24 cellular contexts compared by ENCODE assay signal in the genomic region with DNA sequence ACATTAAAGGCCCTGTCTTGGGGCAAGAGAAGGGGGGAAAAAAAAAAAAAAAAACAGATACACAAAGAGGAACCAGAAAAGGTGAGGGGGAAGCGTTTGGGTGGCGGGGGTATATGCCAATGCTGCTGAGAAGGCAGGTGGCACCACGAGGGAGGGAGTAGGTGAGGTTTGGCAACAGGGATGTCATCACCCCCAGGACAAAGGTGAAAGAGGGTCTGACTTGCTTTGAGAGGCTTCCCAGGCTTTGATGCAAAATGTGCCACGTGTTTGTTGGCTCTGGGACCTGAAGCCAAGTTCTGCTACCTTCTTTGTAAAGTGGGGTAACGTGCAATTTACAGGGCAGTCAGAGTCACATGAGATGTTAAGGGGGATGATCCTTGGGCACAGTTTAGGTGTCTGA. TPM values are rescaled to one million over a fixed set of nuclear protein-coding genes. Genes with fewer than 3 reads are reported as not detected.
DNase-seq lines count a peak whose midpoint lies in the region; ATAC-seq, FAIRE-seq and TF ChIP-seq lines count a peak whose summit lies in the region.
"Had no signal": no experiment of that assay in that cellular context is flagged by ENCODE, and none has a peak within 500 bp of the region (broad histone marks: within the 10 kb centered on the region; RNA-seq: fewer than 3 reads in every experiment).

No MANE protein-coding gene starts in this region.

- H2AK5ac ChIP-seq in H1 (ENCODE audit: low read depth, low read length) = no peak overlapping the region

- H3K9ac ChIP-seq in OCI-LY1 (ENCODE audit: low read length) (no peak overlapping the region), H1 (replicated peaks in 1 of 4; ENCODE audit: extremely low read depth in 1 of 4, low read depth in 3 of 4, low read length in 3 of 4) (no peak overlapping the region)

- no peak for TF ChIP-seq CTCF in OCI-LY1 (IDR thresholded peaks at IDR 0.05; ENCODE audit: low read length)
- no peak for TF ChIP-seq CTCF in H1 (IDR thresholded peaks at IDR 0.05; ENCODE audit: control extremely low read depth in 1 of 3, insufficient read depth in 1 of 3, low read depth in 1 of 3, low read length in 3 of 3)
- no peak for TF ChIP-seq CTCF in uterus (IDR thresholded peaks at IDR 0.05)

- no peak overlapping the region for H2BK120ac ChIP-seq in H1 (replicated peaks; ENCODE audit: low read depth, low read length)

- H2AFZ ChIP-seq in OCI-LY1 (ENCODE audit: low read length) (no peak overlapping the region), H1 (ENCODE audit: low read length) (no peak overlapping the region)

- H3K9me3 ChIP-seq in OCI-LY1 (ENCODE audit: low read length) (no peaks in the 10 kb centered on the region), H1 (ENCODE audit: insufficient read depth in 2 of 2, low read depth in 1 of 2, low read length in 1 of 2) (no peaks in the 10 kb centered on the region), uterus (no peaks in the 10 kb centered on the region)

- ATAC-seq in natural killer cell treated with Interleukin-12 subunit alpha and Interleukin-12 subunit beta and Interleukin-15 and Interleukin-18, amount 100 ng/mL, for 72 hours = no peak
- no peak for ATAC-seq in stimulated activated naive B cell treated with anti-CD40 and anti-IgM and Interleukin-4, amounts not matched to agents 10 μg/mL and 1 μg/mL and 100 μg/mL, for 72 hours (replicated peaks)

- H2BK15ac ChIP-seq in H1 (ENCODE audit: low read length) = no peak overlapping the region

- no peaks in the 10 kb centered on the region for H3K79me1 ChIP-seq in H1 (ENCODE audit: low read depth, low read length)

- 86% methylated on average over 5 of the region's 5 CpGs; no CpG with 5 or more reads in 1 of the 2 experiments for WGBS in H1 (ENCODE audit: extremely low coverage in 1 of 2, insufficient coverage in 1 of 2, insufficient read length in 1 of 2, insufficient replicate concordance in 2 of 2, low coverage in 1 of 2, low lambda C conversion rate in 2 of 2, missing lambda C conversion rate in 1 of 2), 2 experiments

- H3K9me3 Mint-ChIP-seq in natural killer cell treated with Interleukin-12 subunit alpha and Interleukin-12 subunit beta and Interleukin-15 and Interleukin-18, amount 100 ng/mL, for 72 hours = no peaks in the 10 kb centered on the region
- H3K9me3 Mint-ChIP-seq in stimulated activated naive B cell treated with anti-CD40 and anti-IgM and Interleukin-4, amounts not matched to agents 10 μg/mL and 1 μg/mL and 100 μg/mL, for 72 hours = no peaks in the 10 kb centered on the region

- no peak overlapping the region for H3K14ac ChIP-seq in H1 (ENCODE audit: insufficient read length)

- H4K91ac ChIP-seq in H1 (replicated peaks; ENCODE audit: insufficient read length, low read length) = no peak overlapping the region

- no peaks in the 10 kb centered on the region for H4K20me1 ChIP-seq in OCI-LY1 (ENCODE audit: insufficient read depth, low read length)
- peaks cover 7 to 10% of the 10 kb centered on the region in 2 experiments for H4K20me1 ChIP-seq in H1 (replicated peaks in 1 of 2; ENCODE audit: control insufficient read depth in 1 of 2, insufficient read depth in 2 of 2, low read length in 2 of 2)

- H3K36me3 ChIP-seq in OCI-LY1 (ENCODE audit: insufficient read depth, low read length) (no peaks in the 10 kb centered on the region), H1 (ENCODE audit: control insufficient read depth in 2 of 4, insufficient read depth in 4 of 4, low read length in 3 of 4) (no peaks in the 10 kb centered on the region), uterus (no peaks in the 10 kb centered on the region)

- H3K4me3 ChIP-seq in OCI-LY1 (ENCODE audit: low read depth, low read length, poor library complexity, severe bottlenecking) (no peak overlapping the region), H1 (ENCODE audit: extremely low read depth in 1 of 4, insufficient read depth in 2 of 4, low read depth in 3 of 4, low read length in 4 of 4) (no peak overlapping the region), uterus (no peak overlapping the region)

- H3K27me3 ChIP-seq in OCI-LY1 (ENCODE audit: insufficient read depth, low read length) (no peaks in the 10 kb centered on the region), H1 (replicated peaks in 1 of 4; ENCODE audit: control insufficient read depth in 3 of 4, extremely low read depth in 1 of 4, insufficient read depth in 3 of 4, low read length in 3 of 4) (0 out of 7 replicates have a peak, but pooled peaks cover 0 to 2% (median under 1%) of the 10 kb centered on the region in 4 experiments), uterus (no peaks in the 10 kb centered on the region)

- DNase-seq in H1 (ENCODE audit: low read depth in 1 of 2, low spot score in 2 of 2) = no peak
- DNase-seq in natural killer cell treated with Interleukin-12 subunit alpha and Interleukin-12 subunit beta and Interleukin-15 and Interleukin-18, amount 100 ng/mL, for 72 hours (ENCODE audit: low spot score) = no peak
- DNase-seq in stimulated activated naive B cell treated with anti-CD40 and anti-IgM and Interleukin-4, amounts not matched to agents 10 μg/mL and 1 μg/mL and 100 μg/mL, for 72 hours = no peak
- no peak for DNase-seq in NCI-H2081 (lab: John Stamatoyannopoulos, UW)
- DNase-seq in superior temporal gyrus (ENCODE audit: extremely low spot score) = no peak
- DNase-seq in GM19238 (ENCODE audit: insufficient read length, low spot score) = no peak
- no peak for DNase-seq in uterus
- DNase-seq: DMS153; DND-41; Karpas-422; NCI-H1105; NCI-H1436 treated with DMSO at 0.1 percent for 48 hours; NCI-H187 treated with DMSO at 0.1 percent for 48 hours; NCI-H2107; NCI-H524 treated with DMSO at 0.1 percent for 48 hours; NCI-H82; NK-92 treated with Interleukin-12 subunit alpha and Interleukin-12 subunit beta, amount 100 ng/mL, for 24 hours; RPMI8226; SHP77 had no signal

- no peaks in the 10 kb centered on the region for H3K9me2 ChIP-seq in OCI-LY1 (ENCODE audit: low read depth, low read length)

- H2BK20ac ChIP-seq in H1 (ENCODE audit: low read length) = no peak overlapping the region

- FAIRE-seq in H1 (lab: Jason Lieb, UNC) = no peak
- FAIRE-seq: GM12892, GM19239, H54 had no signal

- peaks cover 39% of the 10 kb centered on the region for H3K4me1 ChIP-seq in OCI-LY1 (ENCODE audit: insufficient read depth, low read length, severe bottlenecking)
- H3K4me1 ChIP-seq in H1 (replicated peaks in 1 of 4; ENCODE audit: control insufficient read depth in 3 of 4, insufficient read depth in 4 of 4, low read length in 3 of 4) = peaks cover under 1 to 7% (median 3%) of the 10 kb centered on the region in 4 experiments; a peak in 6 of 7 replicates
- peaks cover 0 to 8% of the 10 kb centered on the region in 2 donors for H3K4me1 ChIP-seq in uterus

- H3K23me2 ChIP-seq in H1 (ENCODE audit: low read depth, low read length) = peaks cover 7% of the 10 kb centered on the region; the same call in 1 of the 2 replicates

- no peak overlapping the region for H3K56ac ChIP-seq in H1 (replicated peaks; ENCODE audit: insufficient read length, low read depth, low read length)

- H3K18ac ChIP-seq in H1 (ENCODE audit: extremely low read depth, low read length) = no peak overlapping the region

- H3K4me2 ChIP-seq in OCI-LY1 (ENCODE audit: low read length) (no peak overlapping the region; the same call in 1 of the 2 replicates), H1 (ENCODE audit: insufficient read depth in 1 of 2, low read depth in 2 of 2, low read length in 2 of 2) (no peak overlapping the region)

- no peak for TF ChIP-seq RAD21 in H1 (IDR thresholded peaks at IDR 0.05 in 1 of 2, conservative IDR thresholded peaks at IDR 0.05 in 1 of 2; ENCODE audit: low read depth in 2 of 2, low read length in 2 of 2)

- peak overlapping the region; percentile 39; the same call in 1 of the 2 replicates for H2BK5ac ChIP-seq in H1 (ENCODE audit: low read depth, low read length)

- TF ChIP-seq POLR2A in H1 (IDR thresholded peaks at IDR 0.05; ENCODE audit: control extremely low read depth in 1 of 2, low read depth in 2 of 2, low read length in 2 of 2) = no peak
- no peak for TF ChIP-seq POLR2A in uterus (IDR thresholded peaks at IDR 0.05)

- peaks cover 41 to 44% of the 10 kb centered on the region in 2 donors for H3K4me1 Mint-ChIP-seq in natural killer cell treated with Interleukin-12 subunit alpha and Interleukin-12 subunit beta and Interleukin-15 and Interleukin-18, amount 100 ng/mL, for 72 hours (ENCODE audit: low read depth in 2 of 2)
- peaks cover 30 to 47% of the 10 kb centered on the region in 2 donors for H3K4me1 Mint-ChIP-seq in stimulated activated naive B cell treated with anti-CD40 and anti-IgM and Interleukin-4, amounts not matched to agents 10 μg/mL and 1 μg/mL and 100 μg/mL, for 72 hours

- H3K4ac ChIP-seq in H1 (replicated peaks; ENCODE audit: insufficient read length, low read depth, low read length) = no peak overlapping the region

- H3K27ac ChIP-seq in OCI-LY1 (ENCODE audit: low read depth, low read length, poor library complexity, severe bottlenecking) = peak overlapping the region; percentile 52
- no peak overlapping the region for H3K27ac ChIP-seq in H1 (ENCODE audit: low read depth, low read length)
- no peak overlapping the region for H3K27ac ChIP-seq in uterus
- H3K27ac ChIP-seq: HL-60 had no signal

- CTCF ChIA-PET in H1 (lab: Charles Lee; ENCODE audit: partially characterized antibody) = no interaction called here

- no peak overlapping the region for H3K4me3 Mint-ChIP-seq in natural killer cell treated with Interleukin-12 subunit alpha and Interleukin-12 subunit beta and Interleukin-15 and Interleukin-18, amount 100 ng/mL, for 72 hours
- no peak overlapping the region for H3K4me3 Mint-ChIP-seq in stimulated activated naive B cell treated with anti-CD40 and anti-IgM and Interleukin-4, amounts not matched to agents 10 μg/mL and 1 μg/mL and 100 μg/mL, for 72 hours

- intact Hi-C loops in uterus (cut with DNase I; ENCODE audit: low total_unique reads) = no loop called here

- POLR2A ChIA-PET in H1 (lab: Charles Lee; ENCODE audit: partially characterized antibody) = no interaction called here

- no peak for TF ChIP-seq EP300 in H1 (IDR thresholded peaks at IDR 0.05; ENCODE audit: borderline replicate concordance in 1 of 2, low read depth in 2 of 2, low read length in 2 of 2)

- no peaks in the 10 kb centered on the region for H3K27me3 Mint-ChIP-seq in natural killer cell treated with Interleukin-12 subunit alpha and Interleukin-12 subunit beta and Interleukin-15 and Interleukin-18, amount 100 ng/mL, for 72 hours
- H3K27me3 Mint-ChIP-seq in stimulated activated naive B cell treated with anti-CD40 and anti-IgM and Interleukin-4, amounts not matched to agents 10 μg/mL and 1 μg/mL and 100 μg/mL, for 72 hours = no peaks in the 10 kb centered on the region

- H3F3A ChIP-seq in OCI-LY1 (ENCODE audit: insufficient read depth, low read length) = no peaks in the 10 kb centered on the region

- H3K79me2 ChIP-seq in OCI-LY1 (ENCODE audit: insufficient read depth, low read length) = no peaks in the 10 kb centered on the region
- H3K79me2 ChIP-seq in H1 (ENCODE audit: control insufficient read depth in 1 of 2, insufficient read depth in 2 of 2, low read length in 2 of 2) = no peaks in the 10 kb centered on the region

- 0 out of 2 replicates have a peak overlapping the region, but pooled peaks have one; percentile 33 for H2BK12ac ChIP-seq in H1 (ENCODE audit: low read depth, low read length)

- no peak overlapping the region for H4K5ac ChIP-seq in H1 (ENCODE audit: insufficient read length, low read depth, low read length)

- no peak overlapping the region for H4K8ac ChIP-seq in H1 (ENCODE audit: extremely low read depth, insufficient read depth, low read length)

- peak overlapping the region; percentile 50 to 60 for H3K27ac Mint-ChIP-seq in natural killer cell treated with Interleukin-12 subunit alpha and Interleukin-12 subunit beta and Interleukin-15 and Interleukin-18, amount 100 ng/mL, for 72 hours
- peak overlapping the region; percentile 81 for H3K27ac Mint-ChIP-seq in stimulated activated naive B cell treated with anti-CD40 and anti-IgM and Interleukin-4, amounts not matched to agents 10 μg/mL and 1 μg/mL and 100 μg/mL, for 72 hours

- H3K23ac ChIP-seq in H1 (ENCODE audit: insufficient read length) = no peak overlapping the region

- H3K36me3 Mint-ChIP-seq in natural killer cell treated with Interleukin-12 subunit alpha and Interleukin-12 subunit beta and Interleukin-15 and Interleukin-18, amount 100 ng/mL, for 72 hours = no peaks in the 10 kb centered on the region
- peaks cover 0 to 1% of the 10 kb centered on the region in 2 donors for H3K36me3 Mint-ChIP-seq in stimulated activated naive B cell treated with anti-CD40 and anti-IgM and Interleukin-4, amounts not matched to agents 10 μg/mL and 1 μg/mL and 100 μg/mL, for 72 hours

RNA-seq across cellular contexts. Expression of a gene that starts 4.1 kb away (rescaled TPM):
- 6.7 and 7.6 TPM in 2 replicates for total RNA-seq in H1 (2021; fragmentation: NEBNext Ultra II Directional; extraction: Animal tissue kit (Norgen Biotek cat#: 25700))
- polyA plus RNA-seq in H1 (2011; rRNA removed) = 5.9 and 6.0 TPM in 2 replicates
- 8.0 TPM for polyA plus RNA-seq in H1 (2011; cell fraction: cytosol; rRNA removed)
- polyA plus RNA-seq in H1 (2011; cell fraction: nucleus; rRNA removed) = 12.7 TPM
- polyA plus RNA-seq in H1 (2012, experiment 1 of 2) = 5.0 to 11.0 TPM (median 6.6 TPM) in 4 replicates
- 3.4 TPM for polyA plus RNA-seq in H1 (2012, experiment 2 of 2)
- polyA plus RNA-seq in H1 (2013, experiment 1 of 2) = 5.9 TPM
- 5.0 TPM for polyA plus RNA-seq in H1 (2013, experiment 2 of 2)
- polyA minus RNA-seq in H1 (2011; rRNA and poly(A)+ RNA removed) = 12.7 and 20.1 TPM in 2 replicates
- 5.3 TPM for polyA minus RNA-seq in H1 (2011; cell fraction: cytosol; rRNA and poly(A)+ RNA removed)
- polyA minus RNA-seq in H1 (2011; cell fraction: nucleus; rRNA and poly(A)+ RNA removed) = 9.1 TPM
- 10 to 100 TPM; 14.2 to 19.0 TPM for total RNA-seq in natural killer cell treated with Interleukin-12 subunit alpha and Interleukin-12 subunit beta and Interleukin-15 and Interleukin-18, amount 100 ng/mL, for 72 hours
- total RNA-seq in uterus = 10 to 100 TPM in 1 of 4 donors, 1 to 10 TPM in 3; 2.3 to 13.7 (median 7.6) TPM
